8 cellular contexts compared by ENCODE assay signal in genomic region chr5:179697993-179698934, GRCh38.
DNase-seq lines count a peak whose midpoint lies in the region; ATAC-seq and TF ChIP-seq lines count a peak whose summit lies in the region.

No MANE protein-coding gene starts in this region.

- peak; percentile 84 for ATAC-seq in effector memory CD8-positive, alpha-beta T cell (replicated peaks)
- peak; percentile 84 for ATAC-seq in memory B cell (ENCODE audit: low read depth)

- peaks cover 34% of the 10 kb centered on the region for H3K36me3 Mint-ChIP-seq in effector memory CD8-positive, alpha-beta T cell (ENCODE audit: insufficient read depth)
- H3K36me3 Mint-ChIP-seq in memory B cell = peaks cover 9% of the 10 kb centered on the region

- no peaks in the 10 kb centered on the region for H3K9me3 Mint-ChIP-seq in effector memory CD8-positive, alpha-beta T cell
- H3K9me3 Mint-ChIP-seq in memory B cell = no peaks in the 10 kb centered on the region

- peak overlapping the region; percentile 95 to 98 for H3K4me3 Mint-ChIP-seq in effector memory CD8-positive, alpha-beta T cell
- peak overlapping the region; percentile 96 for H3K4me3 Mint-ChIP-seq in memory B cell

- DNase-seq in COLO668 (lab: John Stamatoyannopoulos, UW; ENCODE audit: unreplicated experiment) (peak; percentile 96), GM20000 (ENCODE audit: low spot score) (peak; percentile 99), HS-5 (ENCODE audit: low read depth) (peak; percentile 98), NK-92 (lab: John Stamatoyannopoulos, UW; ENCODE audit: unreplicated experiment) (peak; percentile 90), memory B cell (ENCODE audit: low spot score in 2 of 2) (peak; percentile 94 to 98)
- DNase-seq in activated CD8-positive, alpha-beta memory T cell treated with anti-CD3 and anti-CD28 coated beads for 24 hours = peak; percentile 98
- peak; percentile 98 to 99 (median 99) for DNase-seq in effector memory CD8-positive, alpha-beta T cell
- DNase-seq in stimulated activated CD8-positive, alpha-beta memory T cell treated with anti-CD3 and anti-CD28 coated beads, Interleukin-12 subunit alpha, Interleukin-12 subunit beta, amount 100 ng/mL, for 1 hour (ENCODE audit: low read depth) = peak; percentile 96

- peak overlapping the region; percentile 98 to 100 for H3K27ac Mint-ChIP-seq in effector memory CD8-positive, alpha-beta T cell
- H3K27ac Mint-ChIP-seq in memory B cell = peak overlapping the region; percentile 98

- H3K27me3 Mint-ChIP-seq in effector memory CD8-positive, alpha-beta T cell = no peaks in the 10 kb centered on the region
- no peaks in the 10 kb centered on the region for H3K27me3 Mint-ChIP-seq in memory B cell

- no peak for TF ChIP-seq CTCF in GM20000 (IDR thresholded peaks at IDR 0.05; ENCODE audit: extremely low read depth, missing control alignments)

- peaks cover 29 to 42% of the 10 kb centered on the region in 2 donors for H3K4me1 Mint-ChIP-seq in effector memory CD8-positive, alpha-beta T cell (ENCODE audit: low read depth in 2 of 2)
- H3K4me1 Mint-ChIP-seq in memory B cell = peaks cover 27% of the 10 kb centered on the region

Comparison
In these comparisons a context has a peak if more than half of its experiments do, and no peak if none do; other contexts are left out.
1. Peak in every context shown above with its lines: DNase-seq and ATAC-seq.